In the genomic region with DNA sequence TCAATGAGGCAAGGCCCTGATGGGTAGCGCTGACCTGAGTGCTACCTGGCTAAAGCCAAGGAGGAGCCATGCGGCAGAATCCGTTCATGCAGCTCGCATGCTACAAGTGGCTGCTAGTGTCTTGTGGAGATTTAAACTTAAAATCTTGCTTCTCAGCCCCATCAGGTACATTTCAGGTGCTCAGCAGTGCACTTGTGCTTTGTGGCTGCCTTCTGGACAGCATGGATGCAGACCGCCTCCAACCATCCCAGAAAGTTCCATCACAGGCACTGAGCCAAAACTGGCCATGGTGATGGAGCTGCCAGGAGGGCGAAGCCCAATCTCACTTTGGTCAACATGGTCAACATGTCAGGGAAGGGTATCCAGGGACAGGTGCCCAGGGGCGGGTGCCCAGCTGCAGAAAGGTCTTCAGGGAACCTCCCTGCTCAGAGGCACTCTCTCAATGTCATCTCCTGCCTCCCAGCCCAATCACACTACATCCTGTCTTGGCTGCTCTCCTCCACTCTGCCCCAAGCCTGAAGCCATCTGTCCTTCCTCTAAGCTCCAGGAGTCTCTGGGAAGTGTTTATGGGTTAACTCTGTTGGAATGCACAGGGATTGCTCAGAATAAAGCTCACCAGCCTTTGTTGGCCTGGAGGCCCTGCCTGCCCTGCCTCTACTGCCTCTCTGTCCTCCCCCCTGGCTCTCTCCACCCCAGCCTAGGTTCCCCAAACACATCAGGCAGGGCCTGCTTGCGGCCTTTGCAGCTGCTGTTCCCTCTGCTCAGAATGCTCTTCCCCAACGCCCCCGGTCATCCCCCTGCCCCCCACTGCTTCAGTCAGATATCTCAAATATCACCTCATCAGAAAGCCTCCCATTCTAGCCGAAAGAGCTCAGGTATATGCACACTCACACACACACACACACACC, we compare ENCODE assay signal across 12 cellular contexts. TPM values are rescaled to one million over a fixed set of nuclear protein-coding genes. Genes with fewer than 3 reads are reported as not detected.
DNase-seq lines count a peak whose midpoint lies in the region; ATAC-seq lines count a peak whose summit lies in the region.
"Had no signal": no experiment of that assay in that cellular context is flagged by ENCODE, and none has a peak within 500 bp of the region (broad histone marks: within the 10 kb centered on the region; RNA-seq: fewer than 3 reads in every experiment).

No MANE protein-coding gene starts in this region.

- H4K20me1 ChIP-seq in GM23248 (ENCODE audit: insufficient read depth), result no peaks in the 10 kb centered on the region

- no peak overlapping the region for H3K4me2 ChIP-seq in GM23248 (ENCODE audit: unreplicated experiment)

- no peaks in the 10 kb centered on the region for H3K27me3 ChIP-seq in CD4-positive, alpha-beta memory T cell (ENCODE audit: insufficient read depth, low read length)
- H3K27me3 ChIP-seq in GM23248 (replicated peaks; ENCODE audit: insufficient read depth), result no peaks in the 10 kb centered on the region
- H3K27me3 ChIP-seq: cardiac muscle cell had no signal

- no peaks in the 10 kb centered on the region for H3K79me2 ChIP-seq in GM23248 (ENCODE audit: insufficient read depth)

- no peak for ATAC-seq in T-helper 17 cell
- no peak for ATAC-seq in HG02852 (IDR thresholded peaks at IDR 0.05; ENCODE audit: unreplicated experiment)

- no peaks in the 10 kb centered on the region for H3K9me3 ChIP-seq in CD4-positive, alpha-beta memory T cell (ENCODE audit: control insufficient read depth in 1 of 2, low read length in 2 of 2)
- H3K9me3 ChIP-seq in GM23248 (ENCODE audit: low read depth) (no peaks in the 10 kb centered on the region), T-helper 17 cell (ENCODE audit: control insufficient read depth, low read length, poor library complexity, severe bottlenecking) (no peaks in the 10 kb centered on the region)

- no peak overlapping the region for H3K4me3 ChIP-seq in CD4-positive, alpha-beta memory T cell (ENCODE audit: low read length in 2 of 2)
- H3K4me3 ChIP-seq in GM23248, result no peak overlapping the region
- H3K4me3 ChIP-seq: cardiac muscle cell had no signal

- DNase-seq in CD4-positive, alpha-beta memory T cell, result no peak
- DNase-seq in GM23248 (peak; percentile 78), T-helper 17 cell (no peak), kidney tubule cell (ENCODE audit: low spot score) (peak; percentile 35), GOT3 (lab: John Stamatoyannopoulos, UW) (no peak), COLO829 (ENCODE audit: low spot score) (no peak), NCI-H774 (lab: John Stamatoyannopoulos, UW) (no peak)
- DNase-seq: stimulated activated naive CD8-positive, alpha-beta T cell treated with anti-CD3 and anti-CD28 coated beads, Interleukin-15, Interleukin-2, amounts not matched to agents 100 U/mL and 50 U/mL, for 24 hours had no signal

- H3K4me1 ChIP-seq in CD4-positive, alpha-beta memory T cell (ENCODE audit: insufficient read depth, low read length), result peaks cover 48% of the 10 kb centered on the region
- H3K4me1 ChIP-seq in GM23248 (ENCODE audit: insufficient read depth), result peaks cover 19% of the 10 kb centered on the region

- H2AFZ ChIP-seq in GM23248, result no peak overlapping the region

- no peaks in the 10 kb centered on the region for H3K9me2 ChIP-seq in GM23248 (ENCODE audit: insufficient read depth)

- peaks cover 0 to 4% (median 0%) of the 10 kb centered on the region in 8 donors for H3K9me3 Mint-ChIP-seq in CD4-positive, alpha-beta memory T cell

- H3K4me1 Mint-ChIP-seq in CD4-positive, alpha-beta memory T cell, result peaks cover 29 to 43% (median 33%) of the 10 kb centered on the region in 4 donors
- peaks cover 37% of the 10 kb centered on the region for H3K4me1 Mint-ChIP-seq in T-helper 17 cell

- peak overlapping the region; percentile 28 to 85 (median 82) for H3K4me3 Mint-ChIP-seq in CD4-positive, alpha-beta memory T cell
- H3K4me3 Mint-ChIP-seq in T-helper 17 cell, result peak overlapping the region; percentile 89

- H3K27me3 Mint-ChIP-seq in CD4-positive, alpha-beta memory T cell, result no peaks in the 10 kb centered on the region
- no peaks in the 10 kb centered on the region for H3K27me3 Mint-ChIP-seq in T-helper 17 cell

- H3K36me3 ChIP-seq in CD4-positive, alpha-beta memory T cell (ENCODE audit: insufficient read depth, low read length), result no peaks in the 10 kb centered on the region
- no peaks in the 10 kb centered on the region for H3K36me3 ChIP-seq in GM23248 (ENCODE audit: low read depth)
- H3K36me3 ChIP-seq: cardiac muscle cell had no signal

- H3F3A ChIP-seq in GM23248 (ENCODE audit: insufficient read depth), result peaks cover 20% of the 10 kb centered on the region

- in situ Hi-C loops in GM23248 (cut with MboI), result no loop called here

- H3K9ac ChIP-seq in GM23248, result no peak overlapping the region

- H3K36me3 Mint-ChIP-seq in CD4-positive, alpha-beta memory T cell, result no peaks in the 10 kb centered on the region
- H3K36me3 Mint-ChIP-seq in T-helper 17 cell (ENCODE audit: low read depth), result no peaks in the 10 kb centered on the region

- WGBS in GM23248 (ENCODE audit: low coverage in 1 of 2, low lambda C conversion rate in 2 of 2, missing lambda C conversion rate in 2 of 2), 2 experiments, result 84 to 98% methylated on average over 10 to 11 of the region's 11 CpGs

- peak overlapping the region; percentile 36 for H3K27ac ChIP-seq in CD4-positive, alpha-beta memory T cell (ENCODE audit: low read depth, low read length)
- H3K27ac ChIP-seq in GM23248, result no peak overlapping the region
- H3K27ac ChIP-seq: cardiac muscle cell had no signal

- peak overlapping the region in 6 of 7 donors; percentile 83 to 97 (median 94) for H3K27ac Mint-ChIP-seq in CD4-positive, alpha-beta memory T cell
- peak overlapping the region; percentile 95 for H3K27ac Mint-ChIP-seq in T-helper 17 cell

- POLR2A ChIA-PET in CD4-positive, alpha-beta memory T cell (lab: Charles Lee; ENCODE audit: partially characterized antibody), result interaction anchor here (1.2 kb wide), 1 partner anchor 135 kb away, joined by 4 read pairs; no protein-coding TSS in a partner anchor

- intact Hi-C loops in CD4-positive, alpha-beta memory T cell (cut with micrococcal nuclease), result no loop called here

- CTCF ChIA-PET in CD4-positive, alpha-beta memory T cell (lab: Charles Lee; ENCODE audit: partially characterized antibody), result interaction anchor here (0.7 to 4.3 kb wide), 8 partner anchors 9 to 454 kb away, joined by 3 to 27 read pairs (median 4); no protein-coding TSS in a partner anchor

RNA-seq across cellular contexts. Expression of a gene that starts 18.3 kb away (rescaled TPM):
- not detected for total RNA-seq in CD4-positive, alpha-beta memory T cell
- under 1 TPM in 1 of 2 donors, not detected in 1; 0.78 TPM for polyA plus RNA-seq in CD4-positive, alpha-beta memory T cell
- not detected in 2 replicates for total RNA-seq in GM23248 (2014; rRNA removed; shearing (Covaris generic))
- polyA plus RNA-seq in GM23248 (2016; fragmentation: Nextera tagmentation; extraction: Ambion mirVana), result not detected in 2 replicates
- 1 to 10 TPM in 1 of 2 donors, not detected in 1; 1.1 TPM for total RNA-seq in T-helper 17 cell
- total RNA-seq: activated CD8-positive, alpha-beta memory T cell treated with anti-CD3 and anti-CD28 coated beads for 36 hours; cardiac muscle cell; MCF 10A had no signal
- polyA plus RNA-seq: cardiac muscle cell had no signal

RNA-seq across cellular contexts. Expression of a gene that starts 52.0 kb away (rescaled TPM):
- total RNA-seq in CD4-positive, alpha-beta memory T cell, result 100 to 1,000 TPM; 250 to 255 TPM
- polyA plus RNA-seq in CD4-positive, alpha-beta memory T cell, result 10 to 100 TPM; 48.4 to 53.2 TPM
- total RNA-seq in GM23248 (2014; rRNA removed; shearing (Covaris generic)), result 292 TPM in 2 replicates
- 68.4 and 73.5 TPM in 2 replicates for polyA plus RNA-seq in GM23248 (2016; fragmentation: Nextera tagmentation; extraction: Ambion mirVana)
- total RNA-seq in T-helper 17 cell, result 100 to 1,000 TPM; 268 to 269 TPM

Comparison
In these comparisons a context has a peak if more than half of its experiments do, and no peak if none do; other contexts are left out.
1. DNase-seq: peak in GM23248 (single experiment) and kidney tubule cell (single experiment); none in CD4-positive, alpha-beta memory T cell (0 of 5), T-helper 17 cell (0 of 3), GOT3 (single experiment), COLO829 (single experiment) and NCI-H774 (single experiment).